In genomic region chr15:38650936-38651327, GRCh38 we compare ENCODE assay signal across 10 cellular contexts.
DNase-seq lines count a peak whose midpoint lies in the region; ATAC-seq lines count a peak whose summit lies in the region.
"Had no signal": no experiment of that assay in that cellular context is flagged by ENCODE, and none has a peak within 500 bp of the region (broad histone marks: within the 10 kb centered on the region; RNA-seq: fewer than 3 reads in every experiment).

No MANE protein-coding gene starts in this region.

- H3K9me3 ChIP-seq in KOPT-K1 (ENCODE audit: insufficient read depth, low read length, poor library complexity, severe bottlenecking): no peaks in the 10 kb centered on the region
- H3K9me3 ChIP-seq: tibial nerve had no signal

- H3K36me3 Mint-ChIP-seq in activated CD4-positive, alpha-beta memory T cell treated with anti-CD3 and anti-CD28 coated beads, Interleukin-2, amount 10 ng/mL, durations not matched to agents 7 days and 5 days (ENCODE audit: low read depth): peaks cover 12% of the 10 kb centered on the region
- no peaks in the 10 kb centered on the region for H3K36me3 Mint-ChIP-seq in naive B cell

- CTCF ChIA-PET in activated CD4-positive, alpha-beta memory T cell treated with anti-CD3 and anti-CD28 coated beads, Interleukin-2, amount 10 ng/mL, durations not matched to agents 7 days and 5 days (lab: Charles Lee): interaction anchor here (1.2 to 20.5 kb wide), 10 partner anchors 11 to 87 kb away, joined by 4 to 311 read pairs (median 32); partner anchors contain the start of gene RASGRP1

- peak overlapping the region; percentile 99 for H3K27ac Mint-ChIP-seq in activated CD4-positive, alpha-beta memory T cell treated with anti-CD3 and anti-CD28 coated beads, Interleukin-2, amount 10 ng/mL, durations not matched to agents 7 days and 5 days
- peak overlapping the region; percentile 92 to 98 (median 96) for H3K27ac Mint-ChIP-seq in naive B cell

- H3K27ac ChIP-seq in KOPT-K1 (ENCODE audit: low read depth, low read length, poor library complexity, severe bottlenecking): peak overlapping the region; percentile 89

- H3K4me3 ChIP-seq in GM08714 (ENCODE audit: low read length): peak overlapping the region; percentile 34; the same call in 1 of the 2 replicates
- H3K4me3 ChIP-seq: tibial nerve had no signal

- POLR2A ChIA-PET in activated CD4-positive, alpha-beta memory T cell treated with anti-CD3 and anti-CD28 coated beads, Interleukin-2, amount 10 ng/mL, durations not matched to agents 7 days and 5 days (lab: Charles Lee): interaction anchor here (0.7 to 15.4 kb wide), 22 partner anchors 8 to 197 kb away, joined by 3 to 497 read pairs (median 9); partner anchors contain the start of genes FAM98B and RASGRP1

- peak overlapping the region; percentile 82 for H3K4me3 Mint-ChIP-seq in activated CD4-positive, alpha-beta memory T cell treated with anti-CD3 and anti-CD28 coated beads, Interleukin-2, amount 10 ng/mL, durations not matched to agents 7 days and 5 days
- H3K4me3 Mint-ChIP-seq in naive B cell: peak overlapping the region; percentile 82 to 93 (median 88)

- ATAC-seq in naive B cell (ENCODE audit: low read depth in 2 of 2) (peak; percentile 85 to 86), GM18520 (IDR thresholded peaks at IDR 0.05; ENCODE audit: unreplicated experiment) (no peak)

- H3K4me1 Mint-ChIP-seq in activated CD4-positive, alpha-beta memory T cell treated with anti-CD3 and anti-CD28 coated beads, Interleukin-2, amount 10 ng/mL, durations not matched to agents 7 days and 5 days: peaks cover 75% of the 10 kb centered on the region
- peaks cover 39 to 58% (median 46%) of the 10 kb centered on the region in 3 donors for H3K4me1 Mint-ChIP-seq in naive B cell

- no peaks in the 10 kb centered on the region for H3K27me3 Mint-ChIP-seq in activated CD4-positive, alpha-beta memory T cell treated with anti-CD3 and anti-CD28 coated beads, Interleukin-2, amount 10 ng/mL, durations not matched to agents 7 days and 5 days
- H3K27me3 Mint-ChIP-seq in naive B cell: no peaks in the 10 kb centered on the region

- H3K9me3 Mint-ChIP-seq in activated CD4-positive, alpha-beta memory T cell treated with anti-CD3 and anti-CD28 coated beads, Interleukin-2, amount 10 ng/mL, durations not matched to agents 7 days and 5 days: peaks cover 6% of the 10 kb centered on the region
- H3K9me3 Mint-ChIP-seq in naive B cell: peaks cover 0 to 11% (median 0%) of the 10 kb centered on the region in 7 donors

- no peaks in the 10 kb centered on the region for H3K36me3 ChIP-seq in KOPT-K1 (ENCODE audit: insufficient read depth, low read length)
- H3K36me3 ChIP-seq: tibial nerve had no signal

- no peak for DNase-seq in activated CD4-positive, alpha-beta memory T cell treated with anti-CD3 and anti-CD28 coated beads, Interleukin-2, amount 10 ng/mL, durations not matched to agents 7 days and 5 days
- DNase-seq in naive B cell: peak; percentile 76
- DNase-seq in NCI-H748 treated with DMSO at 0.1 percent for 48 hours (lab: John Stamatoyannopoulos, UW): no peak
- no peak for DNase-seq in NK-92 treated with Interleukin-12 subunit alpha and Interleukin-12 subunit beta, amount 100 ng/mL, for 24 hours (lab: John Stamatoyannopoulos, UW)
- DNase-seq: NCI-H2107, occipital lobe had no signal
